Comparison of ENCODE assay signal across 8 cellular contexts in the genomic region with DNA sequence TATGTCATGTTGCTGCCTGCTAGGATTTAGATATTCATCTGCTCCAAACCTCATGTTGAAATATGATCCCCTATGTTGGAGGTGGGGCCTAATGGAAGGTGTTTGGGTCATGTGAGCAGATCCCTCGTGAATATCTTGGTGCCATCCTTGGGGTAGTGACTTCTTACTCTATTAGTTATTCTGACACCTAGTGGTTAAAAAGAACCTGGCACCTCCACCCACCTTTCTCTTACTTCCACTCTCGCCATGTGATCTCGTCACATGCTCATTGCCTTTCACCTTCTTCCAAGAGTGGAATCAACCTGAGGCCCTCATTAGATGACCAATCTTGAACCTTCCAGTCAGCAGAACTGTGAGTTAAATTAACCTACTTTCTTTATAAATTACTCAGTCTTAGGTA.
DNase-seq lines count a peak whose midpoint lies in the region; ATAC-seq and TF ChIP-seq lines count a peak whose summit lies in the region.

No MANE protein-coding gene starts in this region.

- no peak overlapping the region for H3K9ac ChIP-seq in SK-N-MC (ENCODE audit: insufficient read length)

- no peak overlapping the region for H3K4me3 ChIP-seq in DOHH2 (ENCODE audit: low read length)
- H3K4me3 ChIP-seq in SK-N-MC: no peak overlapping the region
- H3K4me3 ChIP-seq in ovary: no peak overlapping the region

- no peak overlapping the region for H3K27ac Mint-ChIP-seq in neural crest cell (ENCODE audit: unreplicated experiment)

- TF ChIP-seq EP300 in ovary (IDR thresholded peaks at IDR 0.05): no peak

- H3K27me3 ChIP-seq in DOHH2 (ENCODE audit: control insufficient read depth, low read length) (no peaks in the 10 kb centered on the region), ovary (no peaks in the 10 kb centered on the region)

- H3K9me3 Mint-ChIP-seq in neural crest cell: peaks cover 4% of the 10 kb centered on the region

- ATAC-seq in GM19463 (IDR thresholded peaks at IDR 0.05; ENCODE audit: unreplicated experiment) (peak; percentile 94), HG03378 (IDR thresholded peaks at IDR 0.05; ENCODE audit: unreplicated experiment) (peak; percentile 99)

- no peaks in the 10 kb centered on the region for H3K36me3 Mint-ChIP-seq in neural crest cell (ENCODE audit: low read depth)

- intact Hi-C loops in ovary (cut with DNase I): no loop called here

- H3K4me1 ChIP-seq in DOHH2 (ENCODE audit: control insufficient read depth, low read length) (no peaks in the 10 kb centered on the region), ovary (ENCODE audit: insufficient read depth) (no peaks in the 10 kb centered on the region)

- H3K36me3 ChIP-seq in DOHH2 (ENCODE audit: control insufficient read depth, low read length) (no peaks in the 10 kb centered on the region), SK-N-MC (ENCODE audit: insufficient read depth, low read length) (no peaks in the 10 kb centered on the region), ovary (no peaks in the 10 kb centered on the region)

- H4K20me1 ChIP-seq in DOHH2 (ENCODE audit: control insufficient read depth, insufficient read depth, low read depth, low read length): no peaks in the 10 kb centered on the region

- H3K9me3 ChIP-seq in DOHH2 (ENCODE audit: control insufficient read depth, insufficient read depth, low read length) (no peaks in the 10 kb centered on the region), SK-N-MC (ENCODE audit: low read depth, low read length) (no peaks in the 10 kb centered on the region), ovary (no peaks in the 10 kb centered on the region)

- no peak overlapping the region for H3K4me2 ChIP-seq in DOHH2 (ENCODE audit: low read length)

- TF ChIP-seq CTCF in DOHH2 (IDR thresholded peaks at IDR 0.05; ENCODE audit: low read depth, low read length, poor library complexity, severe bottlenecking) (peak; percentile 68), neural crest cell (conservative IDR thresholded peaks at IDR 0.05) (peak; percentile 59), ovary (IDR thresholded peaks at IDR 0.05) (no peak)

- no peaks in the 10 kb centered on the region for H3F3A ChIP-seq in DOHH2 (ENCODE audit: control insufficient read depth, insufficient read depth)

- TF ChIP-seq POLR2A in ovary (IDR thresholded peaks at IDR 0.05): no peak

- DNase-seq in SK-N-MC (ENCODE audit: low read depth, low spot score) (peak; percentile 3), neural crest cell (ENCODE audit: low read depth, low spot score) (no peak), ovary (no peak), putamen (ENCODE audit: low spot score) (no peak)
- no peak for DNase-seq in stimulated activated CD4-positive, alpha-beta T cell treated with anti-CD3 and anti-CD28 coated beads, Interleukin-4, amount 100 ng/mL, for 24 hours

- H3K4me3 Mint-ChIP-seq in neural crest cell: no peak overlapping the region

- H3K79me2 ChIP-seq in DOHH2 (ENCODE audit: control insufficient read depth, low read length): no peaks in the 10 kb centered on the region

- no peaks in the 10 kb centered on the region for H3K9me2 ChIP-seq in DOHH2 (replicated peaks; ENCODE audit: control insufficient read depth, low read length)

- H3K27me3 Mint-ChIP-seq in neural crest cell (ENCODE audit: low read depth): peaks cover 6% of the 10 kb centered on the region

- H3K4me1 Mint-ChIP-seq in neural crest cell: no peaks in the 10 kb centered on the region

- no peak overlapping the region for H3K27ac ChIP-seq in DOHH2 (ENCODE audit: low read depth, low read length)
- no peak overlapping the region for H3K27ac ChIP-seq in SK-N-MC
- no peak overlapping the region for H3K27ac ChIP-seq in ovary

- 72 to 76% (median 72%) methylated on average over 3 of the region's 3 CpGs for WGBS in ovary, 3 donors

Comparison
In these comparisons a context has a peak if more than half of its experiments do, and no peak if none do; other contexts are left out.
1. CTCF ChIP-seq: peak in DOHH2 (single experiment) and neural crest cell (single experiment); none in ovary (0 of 3).